Comparison of ENCODE assay signal across 14 cellular contexts in genomic region chr20:41657655-41658054, GRCh38.
"Had no signal": no experiment of that assay in that cellular context is flagged by ENCODE, and none has a peak within 500 bp of the region (broad histone marks: within the 10 kb centered on the region; RNA-seq: fewer than 3 reads in every experiment).

No MANE protein-coding gene starts in this region.

- H3K9me3 Mint-ChIP-seq: activated T-helper 1 cell treated with anti-CD3 and anti-CD28 coated beads, Interleukin-12 subunit alpha, Interleukin-12 subunit beta, Interleukin-2, Interleukin-4 antibody, amounts not matched to agents 30 ng/mL and 10 ng/mL and 1 ng/mL, durations not matched to agents 14 hours and 24 hours and 36 hours; natural killer cell treated with Interleukin-12 subunit alpha and Interleukin-12 subunit beta and Interleukin-15 and Interleukin-18, amount 100 ng/mL, for 72 hours had no signal

- ATAC-seq: activated CD8-positive, alpha-beta T cell treated with anti-CD3 and anti-CD28 coated beads, Interleukin-2, amount 10 ng/mL, durations not matched to agents 7 days and 5 days; foreskin keratinocyte; heart right ventricle; natural killer cell treated with Interleukin-12 subunit alpha and Interleukin-12 subunit beta and Interleukin-15 and Interleukin-18, amount 100 ng/mL, for 72 hours; psoas muscle; right lobe of liver had no signal

- H3K4me3 Mint-ChIP-seq: activated CD8-positive, alpha-beta T cell treated with anti-CD3 and anti-CD28 coated beads, Interleukin-2, amount 10 ng/mL, durations not matched to agents 7 days and 5 days; activated T-helper 1 cell treated with anti-CD3 and anti-CD28 coated beads, Interleukin-12 subunit alpha, Interleukin-12 subunit beta, Interleukin-2, Interleukin-4 antibody, amounts not matched to agents 30 ng/mL and 10 ng/mL and 1 ng/mL, durations not matched to agents 14 hours and 24 hours and 36 hours; natural killer cell treated with Interleukin-12 subunit alpha and Interleukin-12 subunit beta and Interleukin-15 and Interleukin-18, amount 100 ng/mL, for 72 hours had no signal

- DNase-seq: activated CD4-positive, alpha-beta T cell treated with anti-CD3 and anti-CD28 coated beads for 4 hours; activated CD8-positive, alpha-beta T cell treated with anti-CD3 and anti-CD28 coated beads, Interleukin-2, amount 10 ng/mL, durations not matched to agents 7 days and 5 days; activated naive CD4-positive, alpha-beta T cell treated with Interleukin-2 at 50 U/mL for 16 hours; foreskin keratinocyte; heart right ventricle; occipital lobe; psoas muscle; right lobe of liver; stimulated activated naive CD4-positive, alpha-beta T cell; substantia nigra; upper lobe of left lung; WERI-Rb-1 had no signal

- H3K36me3 Mint-ChIP-seq: natural killer cell treated with Interleukin-12 subunit alpha and Interleukin-12 subunit beta and Interleukin-15 and Interleukin-18, amount 100 ng/mL, for 72 hours had no signal

- H3K27ac Mint-ChIP-seq: activated CD8-positive, alpha-beta T cell treated with anti-CD3 and anti-CD28 coated beads, Interleukin-2, amount 10 ng/mL, durations not matched to agents 7 days and 5 days; activated T-helper 1 cell treated with anti-CD3 and anti-CD28 coated beads, Interleukin-12 subunit alpha, Interleukin-12 subunit beta, Interleukin-2, Interleukin-4 antibody, amounts not matched to agents 30 ng/mL and 10 ng/mL and 1 ng/mL, durations not matched to agents 14 hours and 24 hours and 36 hours; natural killer cell treated with Interleukin-12 subunit alpha and Interleukin-12 subunit beta and Interleukin-15 and Interleukin-18, amount 100 ng/mL, for 72 hours had no signal
